In genomic region chr1:110601332-110601731, GRCh38 we compare ENCODE assay signal across 31 cellular contexts. TPM values are rescaled to one million over a fixed set of nuclear protein-coding genes. Genes with fewer than 3 reads are reported as not detected.
"Had no signal": no experiment of that assay in that cellular context is flagged by ENCODE, and none has a peak within 500 bp of the region (broad histone marks: within the 10 kb centered on the region; RNA-seq: fewer than 3 reads in every experiment).

No MANE protein-coding gene starts in this region.

- H3K9ac ChIP-seq: SK-N-SH had no signal

- H3K9me3 ChIP-seq: breast epithelium, SJCRH30, SK-N-SH had no signal

- H3K27ac ChIP-seq: breast epithelium, SJCRH30, VCaP had no signal

- H3K36me3 Mint-ChIP-seq: activated naive CD4-positive, alpha-beta T cell treated with anti-CD3 and anti-CD28 coated beads, Interleukin-2, amount 10 ng/mL, durations not matched to agents 7 days and 5 days; activated naive CD8-positive, alpha-beta T cell treated with anti-CD3 and anti-CD28 coated beads for 36 hours; IgD-negative memory B cell had no signal

- ATAC-seq: Panc1, Right ventricle myocardium inferior had no signal

- DNase-seq: activated CD4-positive, alpha-beta memory T cell treated with anti-CD3 and anti-CD28 coated beads, Interleukin-2, amount 10 ng/mL, durations not matched to agents 7 days and 5 days; activated CD4-positive, alpha-beta T cell treated with anti-CD3 and anti-CD28 coated beads, Interleukin-2, amount 10 ng/mL, durations not matched to agents 7 days and 5 days; activated CD4-positive, CD25-positive, alpha-beta regulatory T cell; activated gamma-delta T cell treated with Interleukin-2 at 50 U/mL for 16 hours; activated naive CD4-positive, alpha-beta T cell treated with anti-CD3 and anti-CD28 coated beads, Interleukin-2, amount 10 ng/mL, durations not matched to agents 7 days and 5 days; activated naive CD8-positive, alpha-beta T cell treated with anti-CD3 and anti-CD28 coated beads for 36 hours; activated T-cell treated with anti-CD3 and anti-CD28 coated beads, Interleukin-2, amount 50 U/mL, for 48 hours; anterior cingulate cortex; central memory CD4-positive, alpha-beta T cell; KG1; NCI-H1092; NCI-H1417; NCI-H2029; NCI-H2107; NCI-H345; NCI-H510A; NCI-H69; NK-92 treated with Interleukin-12 subunit alpha and Interleukin-12 subunit beta, amount 100 ng/mL, for 24 hours; OCI-M1; RPMI8226; SJCRH30; SK-N-SH; T-helper 1 cell had no signal

- H3K4me3 ChIP-seq: breast epithelium, SJCRH30 had no signal

- H3K36me3 ChIP-seq: breast epithelium, SJCRH30 had no signal

- H3K4me1 ChIP-seq: breast epithelium, SJCRH30 had no signal

- H3K4me3 Mint-ChIP-seq: activated CD4-positive, alpha-beta memory T cell treated with anti-CD3 and anti-CD28 coated beads, Interleukin-2, amount 10 ng/mL, durations not matched to agents 7 days and 5 days; activated CD4-positive, alpha-beta T cell treated with anti-CD3 and anti-CD28 coated beads, Interleukin-2, amount 10 ng/mL, durations not matched to agents 7 days and 5 days; activated naive CD4-positive, alpha-beta T cell treated with anti-CD3 and anti-CD28 coated beads, Interleukin-2, amount 10 ng/mL, durations not matched to agents 7 days and 5 days; activated naive CD8-positive, alpha-beta T cell treated with anti-CD3 and anti-CD28 coated beads for 36 hours; IgD-negative memory B cell had no signal

- H3K27ac Mint-ChIP-seq: activated CD4-positive, alpha-beta memory T cell treated with anti-CD3 and anti-CD28 coated beads, Interleukin-2, amount 10 ng/mL, durations not matched to agents 7 days and 5 days; activated CD4-positive, alpha-beta T cell treated with anti-CD3 and anti-CD28 coated beads, Interleukin-2, amount 10 ng/mL, durations not matched to agents 7 days and 5 days; activated naive CD4-positive, alpha-beta T cell treated with anti-CD3 and anti-CD28 coated beads, Interleukin-2, amount 10 ng/mL, durations not matched to agents 7 days and 5 days; activated naive CD8-positive, alpha-beta T cell treated with anti-CD3 and anti-CD28 coated beads for 36 hours; activated T-helper 2 cell treated with anti-CD3 and anti-CD28 coated beads, Interferon-gamma antibody, Interleukin-2, Interleukin-4, amounts not matched to agents 10 μg/mL and 5 μg/mL and 100 μg/mL, durations not matched to agents 14 hours and 24 hours and 36 hours; IgD-negative memory B cell had no signal

- H3K9me3 Mint-ChIP-seq: activated CD4-positive, alpha-beta memory T cell treated with anti-CD3 and anti-CD28 coated beads, Interleukin-2, amount 10 ng/mL, durations not matched to agents 7 days and 5 days; activated CD4-positive, alpha-beta T cell treated with anti-CD3 and anti-CD28 coated beads, Interleukin-2, amount 10 ng/mL, durations not matched to agents 7 days and 5 days; activated naive CD4-positive, alpha-beta T cell treated with anti-CD3 and anti-CD28 coated beads, Interleukin-2, amount 10 ng/mL, durations not matched to agents 7 days and 5 days; activated naive CD8-positive, alpha-beta T cell treated with anti-CD3 and anti-CD28 coated beads for 36 hours; activated T-helper 2 cell treated with anti-CD3 and anti-CD28 coated beads, Interferon-gamma antibody, Interleukin-2, Interleukin-4, amounts not matched to agents 10 μg/mL and 5 μg/mL and 100 μg/mL, durations not matched to agents 14 hours and 24 hours and 36 hours; IgD-negative memory B cell had no signal

RNA-seq across cellular contexts. Expression of gene KCNA2, which starts 4.8 kb away (rescaled TPM):
- total RNA-seq: LHCN-M2, M059J, SJCRH30 had no signal
- polyA plus RNA-seq: IgD-negative memory B cell, SK-N-SH had no signal
